In the genomic region with DNA sequence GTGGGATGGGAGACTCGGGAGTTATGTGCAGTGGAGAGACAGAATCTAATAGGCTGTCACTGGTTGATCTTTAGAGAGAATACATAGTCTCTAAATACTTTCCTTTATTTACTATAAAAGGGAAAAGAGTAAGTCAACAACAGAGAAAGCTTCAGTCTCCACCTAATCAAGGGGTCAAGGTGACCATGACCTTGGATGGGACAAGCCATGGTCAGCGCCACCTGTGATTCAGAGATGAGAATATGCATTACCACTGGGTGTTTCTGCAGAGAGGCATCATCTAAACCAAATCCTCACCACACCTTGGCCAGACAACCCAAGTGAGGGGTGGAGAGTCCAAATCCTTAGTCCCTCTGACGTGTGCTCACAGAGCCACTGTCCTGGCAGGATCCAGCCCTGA, we compare ENCODE assay signal across 16 cellular contexts. TPM values are rescaled to one million over a fixed set of nuclear protein-coding genes. Genes with fewer than 3 reads are reported as not detected.
DNase-seq lines count a peak whose midpoint lies in the region; ATAC-seq and TF ChIP-seq lines count a peak whose summit lies in the region.
"Had no signal": no experiment of that assay in that cellular context is flagged by ENCODE, and none has a peak within 500 bp of the region (broad histone marks: within the 10 kb centered on the region; RNA-seq: fewer than 3 reads in every experiment).

No MANE protein-coding gene starts in this region.

- H3K79me2 ChIP-seq in mesendoderm (ENCODE audit: control insufficient read depth, insufficient read depth, low read length) (no peaks in the 10 kb centered on the region), trophoblast cell (ENCODE audit: control insufficient read depth, insufficient read depth, low read length, poor library complexity) (peaks cover 20% of the 10 kb centered on the region)

- H3K18ac ChIP-seq in mesendoderm (ENCODE audit: low read length) (no peak overlapping the region), trophoblast cell (ENCODE audit: low read length) (peak overlapping the region; percentile 5)

- H3K27ac ChIP-seq in BLaER1 treated with 17β-estradiol and CSF1 and Interleukin-3, amounts not matched to agents 10 nM and 100 nM = peak overlapping the region in 1 of 11 experiments; percentile 40; a peak in 1 of 22 replicates
- H3K27ac ChIP-seq in mesendoderm (ENCODE audit: low read depth, low read length) = no peak overlapping the region
- no peak overlapping the region for H3K27ac ChIP-seq in trophoblast cell (ENCODE audit: low read depth, low read length)
- H3K27ac ChIP-seq in tibial artery = no peak overlapping the region
- H3K27ac ChIP-seq: C4-2B had no signal

- H3K4me3 ChIP-seq in BLaER1 treated with 17β-estradiol and CSF1 and Interleukin-3, amounts not matched to agents 10 nM and 100 nM = peak overlapping the region in 1 of 10 experiments; percentile 52; a peak in 2 of 20 replicates
- H3K4me3 ChIP-seq in mesendoderm (ENCODE audit: low read length) = no peak overlapping the region
- no peak overlapping the region for H3K4me3 ChIP-seq in trophoblast cell (ENCODE audit: low read depth, low read length)
- no peak overlapping the region for H3K4me3 ChIP-seq in tibial artery

- DNase-seq in chondrocyte (ENCODE audit: low spot score) (no peak), mesendoderm (no peak), trophoblast cell (no peak), tibial artery (no peak)
- no peak for DNase-seq in activated CD8-positive, alpha-beta memory T cell treated with anti-CD3 and anti-CD28 coated beads for 24 hours
- DNase-seq: ACHN; CD4-positive, alpha-beta memory T cell; DMS153; DMS79 treated with DMSO at 0.1 percent for 48 hours; EL; GDM1; HCEC 1CT; HFFc6 had no signal

- H3K4ac ChIP-seq in mesendoderm (ENCODE audit: low read depth, low read length) = no peak overlapping the region
- H3K4ac ChIP-seq in trophoblast cell (ENCODE audit: low read depth, low read length) = peak overlapping the region; percentile 7

- peaks cover 5 to 25% (median 17%) of the 10 kb centered on the region in 11 experiments; a peak in 21 of 22 replicates for H3K27me3 ChIP-seq in BLaER1 treated with 17β-estradiol and CSF1 and Interleukin-3, amounts not matched to agents 10 nM and 100 nM
- no peaks in the 10 kb centered on the region for H3K27me3 ChIP-seq in mesendoderm (ENCODE audit: insufficient read depth, low read length, poor library complexity)
- H3K27me3 ChIP-seq in trophoblast cell (ENCODE audit: insufficient read depth, low read length) = no peaks in the 10 kb centered on the region
- H3K27me3 ChIP-seq in tibial artery = no peaks in the 10 kb centered on the region

- no CpG with 5 or more reads among the region's 3 CpGs for WGBS in mesendoderm (ENCODE audit: extremely low coverage, insufficient coverage, low lambda C conversion rate)
- no CpG with 5 or more reads among the region's 3 CpGs for WGBS in trophoblast cell (ENCODE audit: extremely low coverage, insufficient coverage, insufficient read length)

- peaks cover 0 to 40% (median 0%) of the 10 kb centered on the region in 11 experiments; a peak in 9 of 22 replicates for H3K36me3 ChIP-seq in BLaER1 treated with 17β-estradiol and CSF1 and Interleukin-3, amounts not matched to agents 10 nM and 100 nM
- no peaks in the 10 kb centered on the region for H3K36me3 ChIP-seq in mesendoderm (ENCODE audit: control insufficient read depth, insufficient read depth, low read length)
- H3K36me3 ChIP-seq in trophoblast cell (ENCODE audit: control insufficient read depth in 1 of 2, insufficient read depth in 2 of 2, low read length in 2 of 2) = peaks cover 39 to 43% of the 10 kb centered on the region in 2 experiments
- no peaks in the 10 kb centered on the region for H3K36me3 ChIP-seq in tibial artery

- peak overlapping the region; percentile 97 for H3K27ac Mint-ChIP-seq in chondrocyte (ENCODE audit: unreplicated experiment)
- H3K27ac Mint-ChIP-seq: CD4-positive, alpha-beta memory T cell; HFFc6 had no signal

- no peak for ATAC-seq in activated CD4-positive, CD25-positive, alpha-beta regulatory T cell treated with anti-CD3 and anti-CD28 coated beads, Interleukin-2, amount 50 U/mL, for 24 hours

- peaks cover 71% of the 10 kb centered on the region for H3K4me1 Mint-ChIP-seq in chondrocyte (ENCODE audit: low read depth)
- H3K4me1 Mint-ChIP-seq: CD4-positive, alpha-beta memory T cell had no signal

- H3K9ac ChIP-seq in BLaER1 treated with 17β-estradiol and CSF1 and Interleukin-3, amounts not matched to agents 10 nM and 100 nM = peak overlapping the region in 3 of 11 experiments; percentile 5 to 60 (median 31); a peak in 3 of 22 replicates
- H3K9ac ChIP-seq in mesendoderm (ENCODE audit: low read length) = no peak overlapping the region
- no peak overlapping the region for H3K9ac ChIP-seq in trophoblast cell (ENCODE audit: low read length)

- H2AK5ac ChIP-seq in mesendoderm (ENCODE audit: low read length) (peak overlapping the region; percentile 72), trophoblast cell (ENCODE audit: low read length) (no peak overlapping the region)

- no peak overlapping the region for H2BK15ac ChIP-seq in mesendoderm (replicated peaks; ENCODE audit: low read depth)

- peaks cover 66 to 97% (median 78%) of the 10 kb centered on the region in 10 experiments for H3K4me1 ChIP-seq in BLaER1 treated with 17β-estradiol and CSF1 and Interleukin-3, amounts not matched to agents 10 nM and 100 nM
- H3K4me1 ChIP-seq in mesendoderm (ENCODE audit: control insufficient read depth, low read depth, low read length) (peaks cover 13% of the 10 kb centered on the region), trophoblast cell (ENCODE audit: control insufficient read depth in 1 of 2, insufficient read depth in 2 of 2, low read length in 2 of 2) (peaks cover 50 to 68% of the 10 kb centered on the region in 2 experiments), tibial artery (peaks cover 0 to 40% (median 9%) of the 10 kb centered on the region in 4 donors)

- H2BK120ac ChIP-seq in mesendoderm (ENCODE audit: low read depth, low read length) (no peak overlapping the region), trophoblast cell (ENCODE audit: insufficient read depth, low read length, poor library complexity) (no peak overlapping the region)

- H3K4me3 Mint-ChIP-seq in chondrocyte (ENCODE audit: unreplicated experiment) = no peak overlapping the region
- H3K4me3 Mint-ChIP-seq: CD4-positive, alpha-beta memory T cell; HFFc6 had no signal

- no peaks in the 10 kb centered on the region for H3K79me1 ChIP-seq in mesendoderm (ENCODE audit: low read length)
- H3K79me1 ChIP-seq in trophoblast cell (ENCODE audit: low read length) = peaks cover 38% of the 10 kb centered on the region

- TF ChIP-seq CTCF in chondrocyte (IDR thresholded peaks at IDR 0.05) (no peak), tibial artery (IDR thresholded peaks at IDR 0.05) (no peak)

- H2BK5ac ChIP-seq in mesendoderm (ENCODE audit: low read length) (peak overlapping the region; percentile 23), trophoblast cell (ENCODE audit: low read depth, low read length, poor library complexity) (no peak overlapping the region)

- H4K12ac ChIP-seq in trophoblast cell (ENCODE audit: low read depth, low read length) = no peak overlapping the region

- H3K9me3 Mint-ChIP-seq in chondrocyte (ENCODE audit: low read depth) = no peaks in the 10 kb centered on the region
- H3K9me3 Mint-ChIP-seq: HFFc6 had no signal

- H3K9me3 ChIP-seq in BLaER1 treated with 17β-estradiol and CSF1 and Interleukin-3, amounts not matched to agents 10 nM and 100 nM (replicated peaks in 1 of 11) = 0 out of 22 replicates have a peak, but pooled peaks cover 0 to under 1% (median 0%) of the 10 kb centered on the region in 11 experiments
- peaks cover 2% of the 10 kb centered on the region for H3K9me3 ChIP-seq in trophoblast cell (ENCODE audit: insufficient read depth, low read depth, low read length)
- H3K9me3 ChIP-seq in tibial artery = no peaks in the 10 kb centered on the region

- H3K36me3 Mint-ChIP-seq in chondrocyte (ENCODE audit: low read depth) = peaks cover 14% of the 10 kb centered on the region
- H3K36me3 Mint-ChIP-seq: CD4-positive, alpha-beta memory T cell had no signal

- H4K91ac ChIP-seq in trophoblast cell (ENCODE audit: low read depth, low read length) = no peak overlapping the region

- H3K14ac ChIP-seq in trophoblast cell (ENCODE audit: low read length) = no peak overlapping the region

- H3K27me3 Mint-ChIP-seq in chondrocyte (ENCODE audit: low read depth) = no peaks in the 10 kb centered on the region

- H3K23ac ChIP-seq in mesendoderm (ENCODE audit: low read length) (no peak overlapping the region), trophoblast cell (ENCODE audit: low read length) (no peak overlapping the region)

- no peak overlapping the region for H4K8ac ChIP-seq in mesendoderm (ENCODE audit: low read depth, low read length)
- H4K8ac ChIP-seq in trophoblast cell (ENCODE audit: low read depth, low read length) = no peak overlapping the region

- H4K20me1 ChIP-seq in BLaER1 treated with 17β-estradiol and CSF1 and Interleukin-3, amounts not matched to agents 10 nM and 100 nM = peaks cover 4 to 97% (median 71%) of the 10 kb centered on the region in 11 experiments; a peak in 20 of 22 replicates

- intact Hi-C loops in tibial artery (cut with DNase I; ENCODE audit: low total_unique reads) = no loop called here

- peak overlapping the region; percentile 58 for H3K56ac ChIP-seq in mesendoderm (ENCODE audit: low read length)

- H2BK12ac ChIP-seq in trophoblast cell (ENCODE audit: low read length) = no peak overlapping the region

- no peak overlapping the region for H4K5ac ChIP-seq in mesendoderm (ENCODE audit: low read length)

- peak overlapping the region in 9 of 11 experiments; percentile 25 to 94 (median 74); a peak in 12 of 22 replicates for H3K4me2 ChIP-seq in BLaER1 treated with 17β-estradiol and CSF1 and Interleukin-3, amounts not matched to agents 10 nM and 100 nM
- H3K4me2 ChIP-seq in mesendoderm (ENCODE audit: low read length) (no peak overlapping the region), trophoblast cell (ENCODE audit: low read length) (no peak overlapping the region)

- H2AFZ ChIP-seq in trophoblast cell (ENCODE audit: insufficient read depth, low read length, poor library complexity) = no peak overlapping the region

RNA-seq across cellular contexts. Expression of a gene that starts 39.9 kb away (rescaled TPM):
- total RNA-seq in chondrocyte = 320 to 433 TPM (median 426 TPM) in 3 replicates
- 7.2 TPM for polyA plus RNA-seq in mesendoderm (2013, experiment 1 of 2)
- 7.8 TPM for polyA plus RNA-seq in mesendoderm (2013, experiment 2 of 2)
- 85.9 and 86.5 TPM in 2 replicates for polyA plus RNA-seq in trophoblast cell (2013)

Comparison
In these comparisons a context has a peak if more than half of its experiments do, and no peak if none do; other contexts are left out.
1. H3K4me2 ChIP-seq: peak in BLaER1 treated with 17β-estradiol and CSF1 and Interleukin-3, amounts not matched to agents 10 nM and 100 nM (9 of 11); none in mesendoderm (single experiment) and trophoblast cell (single experiment).